Comparison of ENCODE assay signal across 18 cellular contexts in the genomic region with DNA sequence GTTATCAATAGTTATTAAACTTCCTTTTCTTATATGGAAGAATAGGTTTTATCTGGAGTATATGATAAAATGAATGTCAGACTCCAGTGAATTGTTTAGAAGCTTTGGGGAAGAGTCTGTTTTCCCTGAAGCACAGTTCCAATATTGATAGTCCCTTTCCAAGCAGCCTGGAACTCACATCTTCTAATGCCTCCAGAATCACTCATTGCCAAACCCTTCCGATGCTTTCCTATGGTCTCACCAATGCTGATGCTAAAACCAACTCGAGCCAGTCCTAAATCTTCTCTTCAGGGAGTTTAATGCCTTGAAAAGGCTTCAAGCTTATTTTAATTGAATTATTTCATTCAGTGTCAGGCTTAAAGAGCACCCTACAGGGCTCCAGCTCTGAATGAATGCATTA.
A peak's percentile ranks its signal among the peaks of the same experiment; 100 is the strongest.
DNase-seq lines count a peak whose midpoint lies in the region; FAIRE-seq and TF ChIP-seq lines count a peak whose summit lies in the region.
"Had no signal": no experiment of that assay in that cellular context is flagged by ENCODE, and none has a peak within 500 bp of the region (broad histone marks: within the 10 kb centered on the region; RNA-seq: fewer than 3 reads in every experiment).

No MANE protein-coding gene starts in this region.

- WGBS in mammary epithelial cell (ENCODE audit: low coverage, missing lambda C conversion rate): 82% methylated on average over 2 of the region's 2 CpGs
- WGBS in H1 (ENCODE audit: extremely low coverage in 1 of 2, insufficient coverage in 1 of 2, insufficient read length in 1 of 2, insufficient replicate concordance in 2 of 2, low coverage in 1 of 2, low lambda C conversion rate in 2 of 2, missing lambda C conversion rate in 1 of 2), 2 experiments: 89% methylated on average over 2 of the region's 2 CpGs; no CpG with 5 or more reads in 1 of the 2 experiments

- H2BK120ac ChIP-seq in H1 (replicated peaks; ENCODE audit: low read depth, low read length): no peak overlapping the region

- H2AFZ ChIP-seq in mammary epithelial cell (ENCODE audit: low read depth, low read length): no peak overlapping the region
- H2AFZ ChIP-seq in H1 (ENCODE audit: low read length): no peak overlapping the region
- H2AFZ ChIP-seq in keratinocyte (ENCODE audit: control insufficient read depth, low read length): no peak overlapping the region

- H3K14ac ChIP-seq in H1 (ENCODE audit: insufficient read length): no peak overlapping the region

- POLR2A ChIA-PET in H1 (lab: Charles Lee; ENCODE audit: partially characterized antibody): no interaction called here

- no peak overlapping the region for H4K8ac ChIP-seq in H1 (ENCODE audit: extremely low read depth, insufficient read depth, low read length)

- no peak overlapping the region for H2BK20ac ChIP-seq in H1 (ENCODE audit: low read length)

- H4K5ac ChIP-seq in H1 (ENCODE audit: insufficient read length, low read depth, low read length): no peak overlapping the region

- H3K79me1 ChIP-seq in H1 (ENCODE audit: low read depth, low read length): no peaks in the 10 kb centered on the region

- no peak for TF ChIP-seq POLR2A in breast epithelium (IDR thresholded peaks at IDR 0.05)
- no peak for TF ChIP-seq POLR2A in H1 (IDR thresholded peaks at IDR 0.05; ENCODE audit: control extremely low read depth in 1 of 2, low read depth in 2 of 2, low read length in 2 of 2)
- no peak for TF ChIP-seq POLR2A in GM12892 (IDR thresholded peaks at IDR 0.05; ENCODE audit: low read depth, low read length)

- no peaks in the 10 kb centered on the region for H3K36me3 ChIP-seq in mammary epithelial cell (ENCODE audit: insufficient read depth, low read length)
- no peaks in the 10 kb centered on the region for H3K36me3 ChIP-seq in breast epithelium
- no peaks in the 10 kb centered on the region for H3K36me3 ChIP-seq in H1 (ENCODE audit: control insufficient read depth in 2 of 4, insufficient read depth in 4 of 4, low read length in 3 of 4)
- no peaks in the 10 kb centered on the region for H3K36me3 ChIP-seq in keratinocyte (ENCODE audit: control insufficient read depth in 2 of 2, extremely low read depth in 1 of 2, insufficient read depth in 2 of 2, low read length in 2 of 2)

- H4K91ac ChIP-seq in H1 (replicated peaks; ENCODE audit: insufficient read length, low read length): no peak overlapping the region

- CTCF ChIA-PET in mammary epithelial cell (lab: Charles Lee; ENCODE audit: low non-redundant PET) (interaction anchor here (0.6 kb wide), 1 partner anchor 1663 kb away, joined by 3 read pairs; no protein-coding TSS in a partner anchor), H1 (lab: Charles Lee; ENCODE audit: partially characterized antibody) (interaction anchor here (1.9 to 2.5 kb wide), 2 partner anchors 36 to 104 kb away, joined by 4 to 9 read pairs; no protein-coding TSS in a partner anchor)

- no peak overlapping the region for H2BK12ac ChIP-seq in H1 (ENCODE audit: low read depth, low read length)

- H3K18ac ChIP-seq in H1 (ENCODE audit: extremely low read depth, low read length): no peak overlapping the region

- no peaks in the 10 kb centered on the region for H3K79me2 ChIP-seq in mammary epithelial cell (ENCODE audit: insufficient read depth, low read length)
- H3K79me2 ChIP-seq in H1 (ENCODE audit: control insufficient read depth in 1 of 2, insufficient read depth in 2 of 2, low read length in 2 of 2): no peaks in the 10 kb centered on the region
- no peaks in the 10 kb centered on the region for H3K79me2 ChIP-seq in keratinocyte (ENCODE audit: control insufficient read depth, insufficient read depth, low read length)

- H3K27ac ChIP-seq in mammary epithelial cell (ENCODE audit: insufficient read depth, low read depth, low read length): no peak overlapping the region
- H3K27ac ChIP-seq in breast epithelium: no peak overlapping the region
- H3K27ac ChIP-seq in H1 (ENCODE audit: low read depth, low read length): no peak overlapping the region
- H3K27ac ChIP-seq in keratinocyte (ENCODE audit: control insufficient read depth, insufficient read depth, low read length): no peak overlapping the region

- TF ChIP-seq EP300 in H1 (IDR thresholded peaks at IDR 0.05; ENCODE audit: borderline replicate concordance in 1 of 2, low read depth in 2 of 2, low read length in 2 of 2): no peak

- H3K23ac ChIP-seq in H1 (ENCODE audit: insufficient read length): no peak overlapping the region

- H3K9me3 ChIP-seq in mammary epithelial cell (replicated peaks; ENCODE audit: insufficient read depth, low read length): peaks cover 6% of the 10 kb centered on the region
- H3K9me3 ChIP-seq in breast epithelium: peaks cover 0 to 6% of the 10 kb centered on the region in 2 donors
- H3K9me3 ChIP-seq in H1 (ENCODE audit: insufficient read depth in 2 of 2, low read depth in 1 of 2, low read length in 1 of 2): no peaks in the 10 kb centered on the region
- H3K9me3 ChIP-seq in keratinocyte (ENCODE audit: control insufficient read depth, low read depth, low read length): peaks cover 4% of the 10 kb centered on the region

- DNase-seq in mammary epithelial cell (no peak), breast epithelium (ENCODE audit: low spot score in 2 of 2) (no peak), NCI-H82 treated with DMSO at 0.1 percent for 48 hours (lab: John Stamatoyannopoulos, UW; ENCODE audit: unreplicated experiment) (peak; percentile 29), H1 (ENCODE audit: low read depth in 1 of 2, low spot score in 2 of 2) (no peak), keratinocyte (ENCODE audit: low read depth, low spot score) (no peak), RCC 7860 (ENCODE audit: low spot score) (no peak), GM12892 (ENCODE audit: insufficient read length) (no peak)
- DNase-seq: C1 segment of cervical spinal cord; Calu3; CD4-positive, alpha-beta memory T cell; COR-L47; DMS53; DMS79 treated with DMSO at 0.1 percent for 48 hours; GF-D8; GOT3; H7; HCEC 1CT had no signal

- intact Hi-C loops in mammary epithelial cell (cut with micrococcal nuclease) (no loop called here), breast epithelium (cut with DNase I; ENCODE audit: low total_unique reads) (no loop called here)

- no peak overlapping the region for H3K4ac ChIP-seq in H1 (replicated peaks; ENCODE audit: insufficient read length, low read depth, low read length)

- H3K9ac ChIP-seq in mammary epithelial cell (ENCODE audit: insufficient read depth, low read length) (no peak overlapping the region), H1 (replicated peaks in 1 of 4; ENCODE audit: extremely low read depth in 1 of 4, low read depth in 3 of 4, low read length in 3 of 4) (no peak overlapping the region), keratinocyte (ENCODE audit: control insufficient read depth, extremely low read depth, insufficient read depth, low read length) (no peak overlapping the region)

- no peak for TF ChIP-seq RAD21 in H1 (IDR thresholded peaks at IDR 0.05 in 1 of 2, conservative IDR thresholded peaks at IDR 0.05 in 1 of 2; ENCODE audit: low read depth in 2 of 2, low read length in 2 of 2)

- H3K23me2 ChIP-seq in H1 (ENCODE audit: low read depth, low read length): no peaks in the 10 kb centered on the region; the same call in 1 of the 2 replicates

- H2AK5ac ChIP-seq in H1 (ENCODE audit: low read depth, low read length): no peak overlapping the region

- no peak overlapping the region for H3K56ac ChIP-seq in H1 (replicated peaks; ENCODE audit: insufficient read length, low read depth, low read length)

- no peaks in the 10 kb centered on the region for H4K20me1 ChIP-seq in mammary epithelial cell (ENCODE audit: insufficient read depth, low read length)
- no peaks in the 10 kb centered on the region for H4K20me1 ChIP-seq in H1 (replicated peaks in 1 of 2; ENCODE audit: control insufficient read depth in 1 of 2, insufficient read depth in 2 of 2, low read length in 2 of 2)
- no peaks in the 10 kb centered on the region for H4K20me1 ChIP-seq in keratinocyte (ENCODE audit: control insufficient read depth, extremely low read depth, insufficient read depth, low read length)

- FAIRE-seq in H1 (lab: Jason Lieb, UNC) (no peak), keratinocyte (lab: Jason Lieb, UNC) (no peak), RCC 7860 (lab: Jason Lieb, UNC) (no peak), GM12892 (lab: Jason Lieb, UNC) (no peak)
- FAIRE-seq: GM12891 had no signal

- no peak overlapping the region for H2BK5ac ChIP-seq in H1 (ENCODE audit: low read depth, low read length)

- H3K9me1 ChIP-seq in keratinocyte (ENCODE audit: control insufficient read depth, extremely low read depth, insufficient read depth, low read length): no peaks in the 10 kb centered on the region

- no peak for TF ChIP-seq CTCF in mammary epithelial cell (conservative IDR thresholded peaks at IDR 0.05 in 1 of 2, IDR thresholded peaks at IDR 0.05 in 1 of 2; ENCODE audit: extremely low read depth in 1 of 2, insufficient read depth in 1 of 2, low read depth in 1 of 2, low read length in 2 of 2)
- TF ChIP-seq CTCF in breast epithelium (IDR thresholded peaks at IDR 0.05): no peak
- no peak for TF ChIP-seq CTCF in H1 (IDR thresholded peaks at IDR 0.05; ENCODE audit: control extremely low read depth in 1 of 3, insufficient read depth in 1 of 3, low read depth in 1 of 3, low read length in 3 of 3)
- no peak for TF ChIP-seq CTCF in keratinocyte (optimal IDR thresholded peaks at IDR 0.05 in 1 of 3, IDR thresholded peaks at IDR 0.05 in 1 of 3, conservative IDR thresholded peaks at IDR 0.05 in 1 of 3; ENCODE audit: extremely low read depth in 1 of 3, insufficient read depth in 2 of 3, low read length in 3 of 3)

- H3K27me3 ChIP-seq in mammary epithelial cell (ENCODE audit: insufficient read depth, low read length) (no peaks in the 10 kb centered on the region), breast epithelium (no peaks in the 10 kb centered on the region), H1 (replicated peaks in 1 of 4; ENCODE audit: control insufficient read depth in 3 of 4, extremely low read depth in 1 of 4, insufficient read depth in 3 of 4, low read length in 3 of 4) (no peaks in the 10 kb centered on the region), keratinocyte (ENCODE audit: control insufficient read depth, extremely low read depth, insufficient read depth, low read length) (no peaks in the 10 kb centered on the region)

- in situ Hi-C loops in mammary epithelial cell (cut with MboI; ENCODE audit: low sequenced_read_pairs in 2 of 2): no loop called here

- H2BK15ac ChIP-seq in H1 (ENCODE audit: low read length): no peak overlapping the region

- H3K4me3 ChIP-seq in mammary epithelial cell (replicated peaks in 1 of 3; ENCODE audit: insufficient read depth in 1 of 3, low read depth in 2 of 3, low read length in 3 of 3) (no peak overlapping the region), breast epithelium (no peak overlapping the region), H1 (ENCODE audit: extremely low read depth in 1 of 4, insufficient read depth in 2 of 4, low read depth in 3 of 4, low read length in 4 of 4) (no peak overlapping the region), keratinocyte (ENCODE audit: control insufficient read depth in 2 of 3, extremely low read depth in 1 of 3, insufficient read depth in 2 of 3, low read depth in 1 of 3, low read length in 3 of 3) (no peak overlapping the region)

- H3K4me1 ChIP-seq in mammary epithelial cell (ENCODE audit: insufficient read depth, low read length): peaks cover 49% of the 10 kb centered on the region
- H3K4me1 ChIP-seq in breast epithelium: no peaks in the 10 kb centered on the region
- no peaks in the 10 kb centered on the region for H3K4me1 ChIP-seq in H1 (replicated peaks in 1 of 4; ENCODE audit: control insufficient read depth in 3 of 4, insufficient read depth in 4 of 4, low read length in 3 of 4)
- peaks cover 40% of the 10 kb centered on the region for H3K4me1 ChIP-seq in keratinocyte (ENCODE audit: control insufficient read depth, extremely low read depth, insufficient read depth, low read length)

- H3K4me2 ChIP-seq in mammary epithelial cell (ENCODE audit: insufficient read depth, low read depth, low read length): peak overlapping the region; percentile 65
- no peak overlapping the region for H3K4me2 ChIP-seq in H1 (ENCODE audit: insufficient read depth in 1 of 2, low read depth in 2 of 2, low read length in 2 of 2)
- peak overlapping the region; percentile 22 for H3K4me2 ChIP-seq in keratinocyte (ENCODE audit: control insufficient read depth, extremely low read depth, insufficient read depth, low read depth, low read length)

- dilution Hi-C loops in mammary epithelial cell (cut with HindIII; ENCODE audit: low sequenced_read_pairs) (no loop called here), keratinocyte (cut with MboI; ENCODE audit: extremely low pct_ligation_motif_present, low sequenced_read_pairs) (no loop called here)

- BruUV-seq in mammary epithelial cell (replicated peaks; lab: Mats Ljungman, UMichigan): no TSS peak

Comparison
In these comparisons a context has a peak if more than half of its experiments do, and no peak if none do; other contexts are left out.
1. H3K4me2 ChIP-seq: peak in mammary epithelial cell (single experiment) and keratinocyte (single experiment); none in H1 (0 of 2).